ENCODE assay signal across 1 cellular context in genomic region chr15:88246666-88247446, GRCh38.
TF ChIP-seq lines count a peak whose summit lies in the region.

No MANE protein-coding gene starts in this region.

TF ChIP-seq in K562, 482 proteins besides CTCF, POLR2A, EP300 and RAD21 (continued from another document and continues in another):
- TF ChIP-seq STAT6 (CRISPR knock-in tag; IDR thresholded peaks at IDR 0.05) (no peak), ZNF263 (CRISPR knock-in tag; IDR thresholded peaks at IDR 0.05; ENCODE audit: borderline replicate concordance) (no peak), CEBPB (tag; IDR thresholded peaks at IDR 0.05) (no peak), ZFX (CRISPR knock-in tag; IDR thresholded peaks at IDR 0.05) (no peak), HMBOX1 (IDR thresholded peaks at IDR 0.05) (no peak), FOS (IDR thresholded peaks at IDR 0.05; ENCODE audit: extremely low read depth, insufficient read length) (no peak), KLF16 (IDR thresholded peaks at IDR 0.05) (0 out of 2 replicates have a peak, but pooled peaks have one; percentile 35), JUNB (CRISPR knock-in tag; conservative IDR thresholded peaks at IDR 0.05) (no peak), POLR2AphosphoS2 (IDR thresholded peaks at IDR 0.05; ENCODE audit: low read length) (no peak), MAZ (CRISPR knock-in tag; conservative IDR thresholded peaks at IDR 0.05 in 1 of 2, IDR thresholded peaks at IDR 0.05 in 1 of 2) (no peak), BACH1 (tag; IDR thresholded peaks at IDR 0.05) (no peak), ZNF780A (CRISPR knock-in tag; IDR thresholded peaks at IDR 0.05) (no peak), ZNF143 (CRISPR knock-in tag; IDR thresholded peaks at IDR 0.05) (no peak), ZNF79 (CRISPR knock-in tag; IDR thresholded peaks at IDR 0.05; ENCODE audit: low read depth) (no peak), LEF1 (IDR thresholded peaks at IDR 0.05) (no peak), TRIM28 (IDR thresholded peaks at IDR 0.05) (no peak), HDGF (IDR thresholded peaks at IDR 0.05) (no peak), ZNF12 (CRISPR knock-in tag; IDR thresholded peaks at IDR 0.05) (no peak), RNF2 (IDR thresholded peaks at IDR 0.05) (no peak), MCM3 (IDR thresholded peaks at IDR 0.05) (no peak), IFI16 (CRISPR knock-in tag; IDR thresholded peaks at IDR 0.05) (no peak), KAT8 (IDR thresholded peaks at IDR 0.05; ENCODE audit: low read depth) (no peak), CREM (IDR thresholded peaks at IDR 0.05; ENCODE audit: low read depth) (0 out of 2 replicates have a peak, but pooled peaks have one; percentile 15), NCOA4 (IDR thresholded peaks at IDR 0.05; ENCODE audit: partially characterized antibody) (no peak), DMBX1 (CRISPR knock-in tag; IDR thresholded peaks at IDR 0.05; ENCODE audit: borderline replicate concordance) (no peak), SIRT6 (IDR thresholded peaks at IDR 0.05; ENCODE audit: low read depth, low read length) (no peak), ZBED1 (IDR thresholded peaks at IDR 0.05) (no peak), TCF15 (CRISPR knock-in tag; IDR thresholded peaks at IDR 0.05) (no peak), SMARCC2 (IDR thresholded peaks at IDR 0.05; ENCODE audit: low read depth) (no peak), PRPF4 (IDR thresholded peaks at IDR 0.05; ENCODE audit: insufficient read depth, low read depth, low read length, poor library complexity, severe bottlenecking) (no peak), COPS2 (conservative IDR thresholded peaks at IDR 0.05) (no peak), CHCHD3 (CRISPR knock-in tag; IDR thresholded peaks at IDR 0.05) (no peak), ZC3H11A (IDR thresholded peaks at IDR 0.05; ENCODE audit: low read depth, low read length) (no peak), BCOR (IDR thresholded peaks at IDR 0.05) (no peak), POLR2AphosphoS5 (IDR thresholded peaks at IDR 0.05; ENCODE audit: control insufficient read depth, insufficient read depth, low read depth, low read length) (no peak), MEF2D (tag; conservative IDR thresholded peaks at IDR 0.05; ENCODE audit: low read depth) (no peak), BCLAF1 (IDR thresholded peaks at IDR 0.05; ENCODE audit: borderline replicate concordance in 1 of 2, control insufficient read depth in 1 of 2, low read depth in 2 of 2, low read length in 1 of 2) (no peak), SMC3 (conservative IDR thresholded peaks at IDR 0.05; ENCODE audit: insufficient read depth, low read depth, low read length) (peak; percentile 84), ZNF589 (CRISPR knock-in tag; IDR thresholded peaks at IDR 0.05; ENCODE audit: low read depth) (no peak), STAG1 (CRISPR knock-in tag; IDR thresholded peaks at IDR 0.05; ENCODE audit: borderline replicate concordance) (peak; percentile 80; the same call in 1 of the 2 replicates), SAFB2 (IDR thresholded peaks at IDR 0.05; ENCODE audit: borderline replicate concordance, low read depth, low read length, severe bottlenecking) (no peak)
- TF ChIP-seq, protein P1, sequence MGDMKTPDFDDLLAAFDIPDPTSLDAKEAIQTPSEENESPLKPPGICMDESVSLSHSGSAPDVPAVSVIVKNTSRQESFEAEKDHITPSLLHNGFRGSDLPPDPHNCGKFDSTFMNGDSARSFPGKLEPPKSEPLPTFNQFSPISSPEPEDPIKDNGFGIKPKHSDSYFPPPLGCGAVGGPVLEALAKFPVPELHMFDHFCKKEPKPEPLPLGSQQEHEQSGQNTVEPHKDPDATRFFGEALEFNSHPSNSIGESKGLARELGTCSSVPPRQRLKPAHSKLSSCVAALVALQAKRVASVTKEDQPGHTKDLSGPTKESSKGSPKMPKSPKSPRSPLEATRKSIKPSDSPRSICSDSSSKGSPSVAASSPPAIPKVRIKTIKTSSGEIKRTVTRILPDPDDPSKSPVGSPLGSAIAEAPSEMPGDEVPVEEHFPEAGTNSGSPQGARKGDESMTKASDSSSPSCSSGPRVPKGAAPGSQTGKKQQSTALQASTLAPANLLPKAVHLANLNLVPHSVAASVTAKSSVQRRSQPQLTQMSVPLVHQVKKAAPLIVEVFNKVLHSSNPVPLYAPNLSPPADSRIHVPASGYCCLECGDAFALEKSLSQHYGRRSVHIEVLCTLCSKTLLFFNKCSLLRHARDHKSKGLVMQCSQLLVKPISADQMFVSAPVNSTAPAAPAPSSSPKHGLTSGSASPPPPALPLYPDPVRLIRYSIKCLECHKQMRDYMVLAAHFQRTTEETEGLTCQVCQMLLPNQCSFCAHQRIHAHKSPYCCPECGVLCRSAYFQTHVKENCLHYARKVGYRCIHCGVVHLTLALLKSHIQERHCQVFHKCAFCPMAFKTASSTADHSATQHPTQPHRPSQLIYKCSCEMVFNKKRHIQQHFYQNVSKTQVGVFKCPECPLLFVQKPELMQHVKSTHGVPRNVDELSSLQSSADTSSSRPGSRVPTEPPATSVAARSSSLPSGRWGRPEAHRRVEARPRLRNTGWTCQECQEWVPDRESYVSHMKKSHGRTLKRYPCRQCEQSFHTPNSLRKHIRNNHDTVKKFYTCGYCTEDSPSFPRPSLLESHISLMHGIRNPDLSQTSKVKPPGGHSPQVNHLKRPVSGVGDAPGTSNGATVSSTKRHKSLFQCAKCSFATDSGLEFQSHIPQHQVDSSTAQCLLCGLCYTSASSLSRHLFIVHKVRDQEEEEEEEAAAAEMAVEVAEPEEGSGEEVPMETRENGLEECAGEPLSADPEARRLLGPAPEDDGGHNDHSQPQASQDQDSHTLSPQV (IDR thresholded peaks at IDR 0.05), result no peak
- TF ChIP-seq, protein P2, sequence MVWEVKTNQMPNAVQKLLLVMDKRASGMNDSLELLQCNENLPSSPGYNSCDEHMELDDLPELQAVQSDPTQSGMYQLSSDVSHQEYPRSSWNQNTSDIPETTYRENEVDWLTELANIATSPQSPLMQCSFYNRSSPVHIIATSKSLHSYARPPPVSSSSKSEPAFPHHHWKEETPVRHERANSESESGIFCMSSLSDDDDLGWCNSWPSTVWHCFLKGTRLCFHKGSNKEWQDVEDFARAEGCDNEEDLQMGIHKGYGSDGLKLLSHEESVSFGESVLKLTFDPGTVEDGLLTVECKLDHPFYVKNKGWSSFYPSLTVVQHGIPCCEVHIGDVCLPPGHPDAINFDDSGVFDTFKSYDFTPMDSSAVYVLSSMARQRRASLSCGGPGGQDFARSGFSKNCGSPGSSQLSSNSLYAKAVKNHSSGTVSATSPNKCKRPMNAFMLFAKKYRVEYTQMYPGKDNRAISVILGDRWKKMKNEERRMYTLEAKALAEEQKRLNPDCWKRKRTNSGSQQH (CRISPR knock-in tag; IDR thresholded peaks at IDR 0.05), result no peak
- TF ChIP-seq, protein P3, sequence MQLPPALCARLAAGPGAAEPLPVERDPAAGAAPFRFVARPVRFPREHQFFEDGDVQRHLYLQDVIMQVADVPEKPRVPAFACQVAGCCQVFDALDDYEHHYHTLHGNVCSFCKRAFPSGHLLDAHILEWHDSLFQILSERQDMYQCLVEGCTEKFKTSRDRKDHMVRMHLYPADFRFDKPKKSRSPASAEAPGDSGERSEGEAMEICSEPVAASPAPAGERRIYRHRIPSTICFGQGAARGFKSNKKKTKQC (CRISPR knock-in tag; IDR thresholded peaks at IDR 0.05), result no peak
- TF ChIP-seq, protein P4, sequence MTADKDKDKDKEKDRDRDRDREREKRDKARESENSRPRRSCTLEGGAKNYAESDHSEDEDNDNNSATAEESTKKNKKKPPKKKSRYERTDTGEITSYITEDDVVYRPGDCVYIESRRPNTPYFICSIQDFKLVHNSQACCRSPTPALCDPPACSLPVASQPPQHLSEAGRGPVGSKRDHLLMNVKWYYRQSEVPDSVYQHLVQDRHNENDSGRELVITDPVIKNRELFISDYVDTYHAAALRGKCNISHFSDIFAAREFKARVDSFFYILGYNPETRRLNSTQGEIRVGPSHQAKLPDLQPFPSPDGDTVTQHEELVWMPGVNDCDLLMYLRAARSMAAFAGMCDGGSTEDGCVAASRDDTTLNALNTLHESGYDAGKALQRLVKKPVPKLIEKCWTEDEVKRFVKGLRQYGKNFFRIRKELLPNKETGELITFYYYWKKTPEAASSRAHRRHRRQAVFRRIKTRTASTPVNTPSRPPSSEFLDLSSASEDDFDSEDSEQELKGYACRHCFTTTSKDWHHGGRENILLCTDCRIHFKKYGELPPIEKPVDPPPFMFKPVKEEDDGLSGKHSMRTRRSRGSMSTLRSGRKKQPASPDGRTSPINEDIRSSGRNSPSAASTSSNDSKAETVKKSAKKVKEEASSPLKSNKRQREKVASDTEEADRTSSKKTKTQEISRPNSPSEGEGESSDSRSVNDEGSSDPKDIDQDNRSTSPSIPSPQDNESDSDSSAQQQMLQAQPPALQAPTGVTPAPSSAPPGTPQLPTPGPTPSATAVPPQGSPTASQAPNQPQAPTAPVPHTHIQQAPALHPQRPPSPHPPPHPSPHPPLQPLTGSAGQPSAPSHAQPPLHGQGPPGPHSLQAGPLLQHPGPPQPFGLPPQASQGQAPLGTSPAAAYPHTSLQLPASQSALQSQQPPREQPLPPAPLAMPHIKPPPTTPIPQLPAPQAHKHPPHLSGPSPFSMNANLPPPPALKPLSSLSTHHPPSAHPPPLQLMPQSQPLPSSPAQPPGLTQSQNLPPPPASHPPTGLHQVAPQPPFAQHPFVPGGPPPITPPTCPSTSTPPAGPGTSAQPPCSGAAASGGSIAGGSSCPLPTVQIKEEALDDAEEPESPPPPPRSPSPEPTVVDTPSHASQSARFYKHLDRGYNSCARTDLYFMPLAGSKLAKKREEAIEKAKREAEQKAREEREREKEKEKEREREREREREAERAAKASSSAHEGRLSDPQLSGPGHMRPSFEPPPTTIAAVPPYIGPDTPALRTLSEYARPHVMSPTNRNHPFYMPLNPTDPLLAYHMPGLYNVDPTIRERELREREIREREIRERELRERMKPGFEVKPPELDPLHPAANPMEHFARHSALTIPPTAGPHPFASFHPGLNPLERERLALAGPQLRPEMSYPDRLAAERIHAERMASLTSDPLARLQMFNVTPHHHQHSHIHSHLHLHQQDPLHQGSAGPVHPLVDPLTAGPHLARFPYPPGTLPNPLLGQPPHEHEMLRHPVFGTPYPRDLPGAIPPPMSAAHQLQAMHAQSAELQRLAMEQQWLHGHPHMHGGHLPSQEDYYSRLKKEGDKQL (CRISPR knock-in tag; IDR thresholded peaks at IDR 0.05; ENCODE audit: borderline replicate concordance), result no peak
- TF ChIP-seq, protein P5, sequence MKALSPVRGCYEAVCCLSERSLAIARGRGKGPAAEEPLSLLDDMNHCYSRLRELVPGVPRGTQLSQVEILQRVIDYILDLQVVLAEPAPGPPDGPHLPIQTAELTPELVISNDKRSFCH (CRISPR knock-in tag; IDR thresholded peaks at IDR 0.05), result no peak
- TF ChIP-seq, protein P5 (tag; IDR thresholded peaks at IDR 0.05), result no peak
- TF ChIP-seq, protein P6, sequence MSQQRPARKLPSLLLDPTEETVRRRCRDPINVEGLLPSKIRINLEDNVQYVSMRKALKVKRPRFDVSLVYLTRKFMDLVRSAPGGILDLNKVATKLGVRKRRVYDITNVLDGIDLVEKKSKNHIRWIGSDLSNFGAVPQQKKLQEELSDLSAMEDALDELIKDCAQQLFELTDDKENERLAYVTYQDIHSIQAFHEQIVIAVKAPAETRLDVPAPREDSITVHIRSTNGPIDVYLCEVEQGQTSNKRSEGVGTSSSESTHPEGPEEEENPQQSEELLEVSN (IDR thresholded peaks at IDR 0.05; ENCODE audit: borderline replicate concordance in 1 of 2, extremely low read depth in 1 of 2, insufficient read depth in 1 of 2, insufficient read length in 1 of 2, low read depth in 1 of 2, low read length in 1 of 2, poor library complexity in 1 of 2, severe bottlenecking in 1 of 2), result peak in 1 of 2 experiments; percentile 80
